18 cellular contexts compared by ENCODE assay signal in genomic region chr16:87046235-87046634, GRCh38.
"Had no signal": no experiment of that assay in that cellular context is flagged by ENCODE, and none has a peak within 500 bp of the region (broad histone marks: within the 10 kb centered on the region; RNA-seq: fewer than 3 reads in every experiment).

No MANE protein-coding gene starts in this region.

- H3K9me3 ChIP-seq: left ventricle myocardium inferior, lower lobe of right lung, ovary, tibial artery, upper lobe of left lung, uterus had no signal

- H3K4me1 ChIP-seq: foreskin keratinocyte had no signal

- H3K27ac ChIP-seq: foreskin keratinocyte, left ventricle myocardium inferior, lower lobe of right lung, ovary, tibial artery, upper lobe of left lung, uterus had no signal

- H3K36me3 ChIP-seq: left ventricle myocardium inferior, lower lobe of right lung, ovary, tibial artery, upper lobe of left lung, uterus had no signal

- DNase-seq: dermis blood vessel endothelial cell; erythroblast; immature natural killer cell; left cardiac atrium; left ventricle myocardium inferior; lower lobe of right lung; naive B cell; ovary; right cardiac atrium; stimulated activated CD4-positive, alpha-beta T cell treated with anti-CD3 and anti-CD28 coated beads, Interleukin-4, amount 100 ng/mL, for 1 hour; stimulated activated CD8-positive, alpha-beta memory T cell treated with anti-CD3 and anti-CD28 coated beads, Interleukin-4, amount 100 ng/mL, for 48 hours; upper lobe of left lung; uterus had no signal

- ATAC-seq: foreskin keratinocyte; left cardiac atrium; lower lobe of right lung; right cardiac atrium; stimulated activated effector memory CD8-positive, alpha-beta T cell treated with anti-CD3 and anti-CD28 coated beads, Interleukin-12 subunit alpha, Interleukin-12 subunit beta, amount 100 ng/mL, for 72 hours had no signal

- H3K4me3 ChIP-seq: left ventricle myocardium inferior, lower lobe of right lung, ovary, tibial artery, upper lobe of left lung, uterus had no signal

- H3K27me3 ChIP-seq: foreskin keratinocyte, ovary, tibial artery, upper lobe of left lung, uterus had no signal

- FAIRE-seq: colon, keratinocyte had no signal
